Comparison of ENCODE assay signal across 20 cellular contexts in the genomic region with DNA sequence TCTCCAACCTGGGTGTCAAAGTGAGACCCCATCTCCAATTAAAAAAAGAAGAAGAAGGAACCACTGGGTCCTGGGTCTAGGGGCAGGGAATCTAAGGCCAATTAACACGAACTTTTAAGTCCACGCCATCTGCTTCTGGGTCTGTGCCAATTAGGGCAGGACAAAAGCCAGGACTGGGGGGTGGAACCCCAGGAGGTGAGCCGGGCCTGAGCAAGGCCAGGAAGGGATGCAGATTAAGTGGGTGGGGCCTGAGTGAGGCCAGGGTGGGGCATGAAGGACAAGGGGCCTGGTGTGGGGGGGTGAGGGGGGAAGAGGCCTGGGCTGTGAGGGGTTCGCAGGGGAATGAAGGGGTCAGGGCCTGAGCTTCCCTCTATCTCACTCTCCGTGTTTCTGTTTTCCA. TPM values are rescaled to one million over a fixed set of nuclear protein-coding genes. Genes with fewer than 3 reads are reported as not detected.
DNase-seq lines count a peak whose midpoint lies in the region; ATAC-seq, FAIRE-seq and TF ChIP-seq lines count a peak whose summit lies in the region.
"Had no signal": no experiment of that assay in that cellular context is flagged by ENCODE, and none has a peak within 500 bp of the region (broad histone marks: within the 10 kb centered on the region; RNA-seq: fewer than 3 reads in every experiment).

No MANE protein-coding gene starts in this region.

- H3K27me3 ChIP-seq in HUES64 (ENCODE audit: insufficient read depth, low read length) (no peaks in the 10 kb centered on the region), keratinocyte (ENCODE audit: control insufficient read depth, extremely low read depth, insufficient read depth, low read length) (no peaks in the 10 kb centered on the region), thyroid gland (no peaks in the 10 kb centered on the region), A673 (replicated peaks; ENCODE audit: insufficient read depth, low read depth, low read length, poor library complexity) (no peaks in the 10 kb centered on the region)
- H3K27me3 ChIP-seq: adrenal gland, vagina had no signal

- H3K9me3 ChIP-seq in HUES64 (ENCODE audit: insufficient read depth, low read depth, low read length), result no peaks in the 10 kb centered on the region
- H3K9me3 ChIP-seq in keratinocyte (ENCODE audit: control insufficient read depth, low read depth, low read length), result no peaks in the 10 kb centered on the region
- no peaks in the 10 kb centered on the region for H3K9me3 ChIP-seq in thyroid gland
- no peaks in the 10 kb centered on the region for H3K9me3 ChIP-seq in A673 (ENCODE audit: low read depth, low read length, poor library complexity, severe bottlenecking)
- H3K9me3 ChIP-seq: adrenal gland, left ventricle myocardium inferior, vagina had no signal

- H3K36me3 ChIP-seq in HUES64 (ENCODE audit: insufficient read depth, low read length), result peaks cover 6% of the 10 kb centered on the region; the same call in 1 of the 2 replicates
- peaks cover 6 to 8% of the 10 kb centered on the region in 2 experiments for H3K36me3 ChIP-seq in keratinocyte (ENCODE audit: control insufficient read depth in 2 of 2, extremely low read depth in 1 of 2, insufficient read depth in 2 of 2, low read length in 2 of 2)
- H3K36me3 ChIP-seq in thyroid gland, result peaks cover 0 to 10% of the 10 kb centered on the region in 2 donors
- no peaks in the 10 kb centered on the region for H3K36me3 ChIP-seq in A673 (ENCODE audit: insufficient read depth, low read length, poor library complexity, severe bottlenecking)

- dilution Hi-C loops in keratinocyte (cut with MboI; ENCODE audit: extremely low pct_ligation_motif_present, low sequenced_read_pairs), result no loop called here

- H3K9me1 ChIP-seq in keratinocyte (ENCODE audit: control insufficient read depth, extremely low read depth, insufficient read depth, low read length), result no peaks in the 10 kb centered on the region

- intact Hi-C loops in thyroid gland (cut with DNase I) (no loop called here), A673 (cut with micrococcal nuclease; ENCODE audit: unreplicated experiment) (no loop called here)

- H3K27ac Mint-ChIP-seq in WTC11, result peak overlapping the region; percentile 61
- no peak overlapping the region for H3K27ac Mint-ChIP-seq in activated T-cell treated with anti-CD3 and anti-CD28 coated beads, Interleukin-2, amount 50 U/mL, for 72 hours
- H3K27ac Mint-ChIP-seq: activated B cell treated with CpG ODN at 0.5 μM for 24 hours; activated CD4-positive, alpha-beta memory T cell treated with anti-CD3 and anti-CD28 coated beads, Interleukin-2, amount 10 ng/mL, durations not matched to agents 7 days and 5 days; CD4-positive, alpha-beta T cell; dendritic cell treated with granulocyte-macrophage colony-stimulating factor and Interleukin-4, amounts not matched to agents 40 ng/mL and 50 ng/mL, for 4 days; natural killer cell treated with Interleukin-12 subunit alpha and Interleukin-12 subunit beta and Interleukin-15 and Interleukin-18, amount 100 ng/mL, for 72 hours; progenitor cell of endocrine pancreas had no signal

- no peak overlapping the region; the same call in 1 of the 2 replicates for H3K4me3 Mint-ChIP-seq in WTC11
- H3K4me3 Mint-ChIP-seq in activated T-cell treated with anti-CD3 and anti-CD28 coated beads, Interleukin-2, amount 50 U/mL, for 72 hours, result no peak overlapping the region
- H3K4me3 Mint-ChIP-seq: activated B cell treated with CpG ODN at 0.5 μM for 24 hours; activated CD4-positive, alpha-beta memory T cell treated with anti-CD3 and anti-CD28 coated beads, Interleukin-2, amount 10 ng/mL, durations not matched to agents 7 days and 5 days; CD4-positive, alpha-beta T cell; dendritic cell treated with granulocyte-macrophage colony-stimulating factor and Interleukin-4, amounts not matched to agents 40 ng/mL and 50 ng/mL, for 4 days; natural killer cell treated with Interleukin-12 subunit alpha and Interleukin-12 subunit beta and Interleukin-15 and Interleukin-18, amount 100 ng/mL, for 72 hours had no signal

- H3K4me3 ChIP-seq in HUES64 (ENCODE audit: low read length) (no peak overlapping the region), keratinocyte (ENCODE audit: control insufficient read depth in 2 of 3, extremely low read depth in 1 of 3, insufficient read depth in 2 of 3, low read depth in 1 of 3, low read length in 3 of 3) (no peak overlapping the region), thyroid gland (replicated peaks in 1 of 3) (no peak overlapping the region), A673 (ENCODE audit: low read depth, low read length, poor library complexity, severe bottlenecking) (no peak overlapping the region)
- H3K4me3 ChIP-seq: adrenal gland, left ventricle myocardium inferior, vagina had no signal

- H3K4me1 ChIP-seq in HUES64 (ENCODE audit: insufficient read depth, low read length) (peaks cover 19% of the 10 kb centered on the region; the same call in 1 of the 2 replicates), keratinocyte (ENCODE audit: control insufficient read depth, extremely low read depth, insufficient read depth, low read length) (peaks cover 17% of the 10 kb centered on the region), thyroid gland (peaks cover 0 to 13% of the 10 kb centered on the region in 2 donors), A673 (ENCODE audit: insufficient read depth, low read length, poor library complexity, severe bottlenecking) (no peaks in the 10 kb centered on the region)
- H3K4me1 ChIP-seq: adrenal gland, vagina had no signal

- H3K27me3 Mint-ChIP-seq in WTC11 (ENCODE audit: low read depth), result peaks cover 16% of the 10 kb centered on the region
- H3K27me3 Mint-ChIP-seq in activated T-cell treated with anti-CD3 and anti-CD28 coated beads, Interleukin-2, amount 50 U/mL, for 72 hours (ENCODE audit: low read depth), result no peaks in the 10 kb centered on the region
- H3K27me3 Mint-ChIP-seq: activated B cell treated with CpG ODN at 0.5 μM for 24 hours; activated CD4-positive, alpha-beta memory T cell treated with anti-CD3 and anti-CD28 coated beads, Interleukin-2, amount 10 ng/mL, durations not matched to agents 7 days and 5 days; CD4-positive, alpha-beta T cell; dendritic cell treated with granulocyte-macrophage colony-stimulating factor and Interleukin-4, amounts not matched to agents 40 ng/mL and 50 ng/mL, for 4 days; natural killer cell treated with Interleukin-12 subunit alpha and Interleukin-12 subunit beta and Interleukin-15 and Interleukin-18, amount 100 ng/mL, for 72 hours; progenitor cell of endocrine pancreas had no signal

- peak; percentile 53 for DNase-seq in WTC11 (ENCODE audit: low spot score)
- DNase-seq in keratinocyte (ENCODE audit: low read depth, low spot score), result no peak
- DNase-seq in thyroid gland, result peak in 1 of 2 donors; percentile 15
- DNase-seq in activated T-cell treated with anti-CD3 and anti-CD28 coated beads, Interleukin-2, amount 50 U/mL, for 72 hours, result no peak
- no peak for DNase-seq in A673 (ENCODE audit: low spot score)
- DNase-seq: activated B cell treated with CpG ODN at 0.5 μM for 24 hours; activated CD4-positive, alpha-beta memory T cell treated with anti-CD3 and anti-CD28 coated beads, Interleukin-2, amount 10 ng/mL, durations not matched to agents 7 days and 5 days; CD4-positive, alpha-beta T cell; glutamatergic neuron; left ventricle myocardium inferior; midbrain; NCI-H446 had no signal

- H3K27ac ChIP-seq in HUES64 (ENCODE audit: low read depth, low read length) (0 out of 2 replicates have a peak overlapping the region, but pooled peaks have one; percentile 2), keratinocyte (ENCODE audit: control insufficient read depth, insufficient read depth, low read length) (peak overlapping the region; percentile 57), thyroid gland (peak overlapping the region; percentile 11 to 61 (median 42)), A673 (ENCODE audit: low read depth, low read length, poor library complexity, severe bottlenecking) (no peak overlapping the region)
- H3K27ac ChIP-seq: adrenal gland, left ventricle myocardium inferior, vagina had no signal

- H3K79me2 ChIP-seq in keratinocyte (ENCODE audit: control insufficient read depth, insufficient read depth, low read length), result peaks cover 12% of the 10 kb centered on the region

- H2AFZ ChIP-seq in keratinocyte (ENCODE audit: control insufficient read depth, low read length), result no peak overlapping the region

- no peaks in the 10 kb centered on the region for H3K9me3 Mint-ChIP-seq in WTC11
- no peaks in the 10 kb centered on the region for H3K9me3 Mint-ChIP-seq in activated T-cell treated with anti-CD3 and anti-CD28 coated beads, Interleukin-2, amount 50 U/mL, for 72 hours
- H3K9me3 Mint-ChIP-seq: activated B cell treated with CpG ODN at 0.5 μM for 24 hours; CD4-positive, alpha-beta T cell; natural killer cell treated with Interleukin-12 subunit alpha and Interleukin-12 subunit beta and Interleukin-15 and Interleukin-18, amount 100 ng/mL, for 72 hours had no signal

- FAIRE-seq in keratinocyte (lab: Jason Lieb, UNC), result no peak
- FAIRE-seq: endometrium had no signal

- no peak overlapping the region for H3K4me2 ChIP-seq in keratinocyte (ENCODE audit: control insufficient read depth, extremely low read depth, insufficient read depth, low read depth, low read length)

- no peak overlapping the region for H3K9ac ChIP-seq in HUES64 (ENCODE audit: low read depth, low read length)
- H3K9ac ChIP-seq in keratinocyte (ENCODE audit: control insufficient read depth, extremely low read depth, insufficient read depth, low read length), result no peak overlapping the region

- H3K36me3 Mint-ChIP-seq in WTC11, result no peaks in the 10 kb centered on the region
- H3K36me3 Mint-ChIP-seq in activated T-cell treated with anti-CD3 and anti-CD28 coated beads, Interleukin-2, amount 50 U/mL, for 72 hours (ENCODE audit: insufficient read depth in 2 of 2), result peaks cover 17 to 47% of the 10 kb centered on the region in 2 donors

- ATAC-seq in WTC11, result peak; percentile 86
- no peak for ATAC-seq in GM21786 (IDR thresholded peaks at IDR 0.05; ENCODE audit: unreplicated experiment)
- ATAC-seq in activated T-cell treated with anti-CD3 and anti-CD28 coated beads, Interleukin-2, amount 50 U/mL, for 72 hours (replicated peaks in 1 of 2), result no peak
- ATAC-seq: natural killer cell treated with Interleukin-12 subunit alpha and Interleukin-12 subunit beta and Interleukin-15 and Interleukin-18, amount 100 ng/mL, for 72 hours had no signal

- BruUV-seq in A673 (replicated peaks; lab: Mats Ljungman, UMichigan), result no TSS peak

- POLR2A ChIA-PET in WTC11 (lab: Charles Lee), result interaction anchor here (0.6 kb wide), 1 partner anchor 58 kb away, joined by 3 read pairs; no protein-coding TSS in a partner anchor
- POLR2A ChIA-PET in A673 (lab: Charles Lee; ENCODE audit: low non-redundant PET), result no interaction called here

- TF ChIP-seq POLR2A in thyroid gland (IDR thresholded peaks at IDR 0.05), result no peak

- 54% methylated on average over 5 of the region's 5 CpGs for WGBS in HUES64
- 71 to 75% methylated on average over 5 of the region's 5 CpGs for WGBS in thyroid gland, 2 donors

- TF ChIP-seq CTCF in WTC11 (IDR thresholded peaks at IDR 0.05) (no peak), keratinocyte (optimal IDR thresholded peaks at IDR 0.05 in 1 of 3, IDR thresholded peaks at IDR 0.05 in 1 of 3, conservative IDR thresholded peaks at IDR 0.05 in 1 of 3; ENCODE audit: extremely low read depth in 1 of 3, insufficient read depth in 2 of 3, low read length in 3 of 3) (no peak), thyroid gland (IDR thresholded peaks at IDR 0.05) (no peak), A673 (conservative IDR thresholded peaks at IDR 0.05; ENCODE audit: low read depth, low read length) (no peak)

- CTCF ChIA-PET in WTC11 (lab: Charles Lee), result interaction anchor here (1.1 kb wide), 1 partner anchor 35 kb away, joined by 4 read pairs; no protein-coding TSS in a partner anchor
- CTCF ChIA-PET in A673 (lab: Charles Lee), result no interaction called here

- peaks cover 36% of the 10 kb centered on the region for H3K4me1 Mint-ChIP-seq in WTC11
- H3K4me1 Mint-ChIP-seq in activated T-cell treated with anti-CD3 and anti-CD28 coated beads, Interleukin-2, amount 50 U/mL, for 72 hours (ENCODE audit: low read depth), result peaks cover 6% of the 10 kb centered on the region
- H3K4me1 Mint-ChIP-seq: activated B cell treated with CpG ODN at 0.5 μM for 24 hours; activated CD4-positive, alpha-beta memory T cell treated with anti-CD3 and anti-CD28 coated beads, Interleukin-2, amount 10 ng/mL, durations not matched to agents 7 days and 5 days had no signal

- no peaks in the 10 kb centered on the region for H4K20me1 ChIP-seq in keratinocyte (ENCODE audit: control insufficient read depth, extremely low read depth, insufficient read depth, low read length)

RNA-seq across cellular contexts. Expression of a gene that starts 26.3 kb away (rescaled TPM):
- polyA plus RNA-seq in HUES64 (2013, experiment 1 of 2), result 18.2 TPM
- polyA plus RNA-seq in HUES64 (2013, experiment 2 of 2), result 23.2 TPM
- total RNA-seq in WTC11 (2021) (32.5 to 36.4 TPM (median 34.1 TPM) in 3 replicates), thyroid gland (100 to 1,000 TPM in 2 of 4 donors, 10 to 100 TPM in 2; 75.3 to 125 (median 97.0) TPM), A673 (2021) (23.0 and 23.7 TPM in 2 replicates)
- polyA plus RNA-seq in keratinocyte, result 18.3 to 67.3 TPM (median 47.3 TPM) in 3 replicates
- polyA plus RNA-seq in keratinocyte (2011; ENCODE audit: low read depth), result 80.4 TPM
- polyA plus RNA-seq in keratinocyte (2011; cell fraction: cytosol; rRNA removed), result 9.0 and 22.6 TPM in 2 replicates
- 188 and 216 TPM in 2 replicates for polyA plus RNA-seq in keratinocyte (2011; cell fraction: nucleus; rRNA removed)
- polyA plus RNA-seq in keratinocyte (2012; ENCODE audit: low replicate concordance), result 13.9 and 87.3 TPM in 2 replicates
- 6.0 to 46.1 TPM (median 37.9 TPM) in 3 replicates for polyA minus RNA-seq in keratinocyte
- 8.8 TPM for polyA minus RNA-seq in keratinocyte (2011; cell fraction: cytosol; rRNA and poly(A)+ RNA removed)
- 53.8 and 94.5 TPM in 2 replicates for polyA minus RNA-seq in keratinocyte (2011; cell fraction: nucleus; rRNA and poly(A)+ RNA removed)
- total RNA-seq in activated T-cell treated with anti-CD3 and anti-CD28 coated beads, Interleukin-2, amount 50 U/mL, for 72 hours, result 10 to 100 TPM; 47.4 to 52.8 TPM
